16 cellular contexts compared by ENCODE assay signal in genomic region chr1:202982715-202983435, GRCh38.
"Had no signal": no experiment of that assay in that cellular context is flagged by ENCODE, and none has a peak within 500 bp of the region (broad histone marks: within the 10 kb centered on the region; RNA-seq: fewer than 3 reads in every experiment).

No MANE protein-coding gene starts in this region.

- H3K27me3 ChIP-seq: thyroid gland had no signal

- H3K4me3 ChIP-seq: left ventricle myocardium inferior, mucosa of descending colon, thyroid gland had no signal

- H3K4me3 Mint-ChIP-seq: activated naive CD4-positive, alpha-beta T cell treated with anti-CD3 and anti-CD28 coated beads, Interleukin-2, amount 10 ng/mL, durations not matched to agents 7 days and 5 days; activated T-helper 17 cell treated with anti-CD3 and anti-CD28 coated beads, Interleukin-2, amount 50 U/mL, for 72 hours; dendritic cell treated with granulocyte-macrophage colony-stimulating factor and Interleukin-4, amounts not matched to agents 40 ng/mL and 50 ng/mL, for 4 days; memory B cell; naive thymus-derived CD8-positive, alpha-beta T cell; stimulated activated memory B cell treated with anti-CD40 and anti-IgM and Interleukin-4, amounts not matched to agents 10 μg/mL and 1 μg/mL and 100 μg/mL, for 72 hours had no signal

- H3K9me3 Mint-ChIP-seq: activated naive CD4-positive, alpha-beta T cell treated with anti-CD3 and anti-CD28 coated beads, Interleukin-2, amount 10 ng/mL, durations not matched to agents 7 days and 5 days; activated T-helper 17 cell treated with anti-CD3 and anti-CD28 coated beads, Interleukin-2, amount 50 U/mL, for 72 hours; dendritic cell treated with granulocyte-macrophage colony-stimulating factor and Interleukin-4, amounts not matched to agents 40 ng/mL and 50 ng/mL, for 4 days; memory B cell; naive thymus-derived CD8-positive, alpha-beta T cell; stimulated activated memory B cell treated with anti-CD40 and anti-IgM and Interleukin-4, amounts not matched to agents 10 μg/mL and 1 μg/mL and 100 μg/mL, for 72 hours had no signal

- H3K27ac ChIP-seq: epithelial cell of prostate, left ventricle myocardium inferior, thyroid gland, VCaP had no signal

- H3K27ac Mint-ChIP-seq: activated naive CD4-positive, alpha-beta T cell treated with anti-CD3 and anti-CD28 coated beads, Interleukin-2, amount 10 ng/mL, durations not matched to agents 7 days and 5 days; activated T-helper 17 cell treated with anti-CD3 and anti-CD28 coated beads, Interleukin-2, amount 50 U/mL, for 72 hours; memory B cell; stimulated activated memory B cell treated with anti-CD40 and anti-IgM and Interleukin-4, amounts not matched to agents 10 μg/mL and 1 μg/mL and 100 μg/mL, for 72 hours had no signal

- H3K4me1 Mint-ChIP-seq: activated T-helper 17 cell treated with anti-CD3 and anti-CD28 coated beads, Interleukin-2, amount 50 U/mL, for 72 hours; memory B cell; stimulated activated memory B cell treated with anti-CD40 and anti-IgM and Interleukin-4, amounts not matched to agents 10 μg/mL and 1 μg/mL and 100 μg/mL, for 72 hours had no signal

- DNase-seq: activated CD4-positive, alpha-beta T cell treated with anti-CD3 and anti-CD28 coated beads, Interleukin-2, amount 50 U/mL, for 48 hours; activated naive CD4-positive, alpha-beta T cell treated with anti-CD3 and anti-CD28 coated beads, Interleukin-2, amount 10 ng/mL, durations not matched to agents 7 days and 5 days; effector memory CD4-positive, alpha-beta T cell; foreskin melanocyte; left ventricle myocardium inferior; mucosa of descending colon; naive thymus-derived CD8-positive, alpha-beta T cell; nucleus accumbens; stimulated activated CD4-positive, alpha-beta T cell treated with anti-CD3 and anti-CD28 coated beads, Interleukin-2, amount 100 ng/mL, for 48 hours; thyroid gland had no signal

- H3K27me3 Mint-ChIP-seq: dendritic cell treated with granulocyte-macrophage colony-stimulating factor and Interleukin-4, amounts not matched to agents 40 ng/mL and 50 ng/mL, for 4 days had no signal

- H3K36me3 Mint-ChIP-seq: activated naive CD4-positive, alpha-beta T cell treated with anti-CD3 and anti-CD28 coated beads, Interleukin-2, amount 10 ng/mL, durations not matched to agents 7 days and 5 days; memory B cell; naive thymus-derived CD8-positive, alpha-beta T cell; stimulated activated memory B cell treated with anti-CD40 and anti-IgM and Interleukin-4, amounts not matched to agents 10 μg/mL and 1 μg/mL and 100 μg/mL, for 72 hours had no signal
